12 cellular contexts compared by ENCODE assay signal in the genomic region with DNA sequence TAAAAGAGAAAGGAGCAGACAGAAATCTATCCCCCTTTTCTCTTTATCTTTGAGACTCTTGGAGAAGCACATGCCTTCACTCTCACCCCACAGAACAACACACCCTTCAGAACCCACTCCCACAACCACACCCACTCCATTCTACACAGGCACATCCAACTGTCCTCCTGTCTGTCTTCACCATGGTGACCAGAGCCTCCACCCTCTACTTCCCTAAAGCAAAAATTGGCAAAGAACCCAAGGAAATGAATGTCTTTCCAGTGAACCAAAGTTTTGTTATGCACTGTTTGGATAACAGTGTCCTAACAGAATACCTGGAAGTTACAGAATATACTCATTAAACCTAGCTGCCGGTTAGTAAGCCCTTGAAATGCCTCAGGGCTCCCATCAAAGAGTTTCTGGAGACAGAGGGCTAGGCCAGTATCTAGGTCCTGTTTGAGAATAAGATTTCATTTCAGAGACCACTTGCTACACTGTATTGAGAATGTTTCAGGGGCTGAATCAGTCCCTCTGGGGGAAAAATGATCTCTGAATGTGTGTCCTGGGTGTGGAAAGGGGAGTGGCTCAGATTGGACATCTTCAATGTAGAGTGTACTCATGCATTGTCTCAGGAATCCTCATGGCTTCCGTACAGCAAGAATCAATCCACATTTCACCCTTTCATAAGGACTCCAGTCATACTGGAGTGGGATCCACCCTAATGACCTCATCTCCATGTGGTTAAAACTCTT.
DNase-seq lines count a peak whose midpoint lies in the region; ATAC-seq and TF ChIP-seq lines count a peak whose summit lies in the region.
"Had no signal": no experiment of that assay in that cellular context is flagged by ENCODE, and none has a peak within 500 bp of the region (broad histone marks: within the 10 kb centered on the region; RNA-seq: fewer than 3 reads in every experiment).

No MANE protein-coding gene starts in this region.

- in situ Hi-C loops in KBM-7 (cut with MboI; ENCODE audit: low pct_unique_long_range_greater_than_20kb, low sequenced_read_pairs), result no loop called here

- H3K4ac ChIP-seq in neuronal stem cell (ENCODE audit: low read length), result no peak overlapping the region

- DNase-seq in KBM-7, result peak; percentile 64
- no peak for DNase-seq in left ventricle myocardium inferior
- DNase-seq in neuronal stem cell (ENCODE audit: low spot score), result no peak
- no peak for DNase-seq in GM10266 (ENCODE audit: extremely low spot score)
- no peak for DNase-seq in NCI-H526 (lab: John Stamatoyannopoulos, UW)
- DNase-seq: DMS79 treated with DMSO at 0.1 percent for 48 hours, islet precursor cell, T-helper 2 cell had no signal

- H2BK120ac ChIP-seq in neuronal stem cell (ENCODE audit: low read depth, low read length), result no peak overlapping the region

- peaks cover 53% of the 10 kb centered on the region for H3K4me1 ChIP-seq in left ventricle myocardium inferior
- peaks cover 17% of the 10 kb centered on the region for H3K4me1 ChIP-seq in stomach smooth muscle (ENCODE audit: control insufficient read depth, insufficient read depth, low read length)
- peaks cover 0 to 6% of the 10 kb centered on the region in 2 donors for H3K4me1 ChIP-seq in neuronal stem cell (ENCODE audit: control insufficient read depth in 2 of 2, insufficient read depth in 1 of 2, low read depth in 1 of 2, low read length in 2 of 2)

- H2AFZ ChIP-seq in neuronal stem cell (ENCODE audit: low read length), result no peak overlapping the region

- H3K23ac ChIP-seq in neuronal stem cell (ENCODE audit: low read depth, low read length, poor library complexity), result no peak overlapping the region

- TF ChIP-seq CTCF in left ventricle myocardium inferior (IDR thresholded peaks at IDR 0.05; ENCODE audit: borderline replicate concordance) (no peak), GM10266 (IDR thresholded peaks at IDR 0.05; ENCODE audit: control insufficient read depth, insufficient read depth, low read depth, missing control alignments) (no peak)

- no peak overlapping the region for H2BK5ac ChIP-seq in neuronal stem cell (ENCODE audit: low read length)

- WGBS in neuronal stem cell (ENCODE audit: extremely low coverage in 2 of 2, insufficient read length in 2 of 2, insufficient replicate concordance in 1 of 2), 2 donors, result no CpG with 5 or more reads among the region's 2 CpGs

- H3K9me3 ChIP-seq in left ventricle myocardium inferior (replicated peaks), result no peaks in the 10 kb centered on the region
- H3K9me3 ChIP-seq in stomach smooth muscle (ENCODE audit: control insufficient read depth in 2 of 2, low read length in 2 of 2), result peaks cover 0 to 3% of the 10 kb centered on the region in 2 donors
- peaks cover 0 to 6% of the 10 kb centered on the region in 2 donors for H3K9me3 ChIP-seq in neuronal stem cell (replicated peaks in 1 of 2; ENCODE audit: control insufficient read depth in 2 of 2, insufficient read depth in 1 of 2, low read depth in 1 of 2, low read length in 2 of 2)
- H3K9me3 ChIP-seq: right lobe of liver had no signal

- no peak overlapping the region for H4K8ac ChIP-seq in neuronal stem cell (ENCODE audit: low read depth, low read length)

- intact Hi-C loops in left ventricle myocardium inferior (cut with micrococcal nuclease), result no loop called here

- no peak overlapping the region for H4K91ac ChIP-seq in neuronal stem cell (ENCODE audit: low read depth, low read length, poor library complexity)

- no peak overlapping the region for H2BK12ac ChIP-seq in neuronal stem cell (ENCODE audit: low read length)

- ATAC-seq in GM21447 (IDR thresholded peaks at IDR 0.05; ENCODE audit: unreplicated experiment), result no peak
- ATAC-seq: right lobe of liver had no signal

- no peak overlapping the region for H3K18ac ChIP-seq in neuronal stem cell (ENCODE audit: low read length)

- H3K14ac ChIP-seq in neuronal stem cell (ENCODE audit: low read length), result no peak overlapping the region

- H2BK15ac ChIP-seq in neuronal stem cell (ENCODE audit: low read length), result no peak overlapping the region

- no peak overlapping the region for H3K4me3 ChIP-seq in left ventricle myocardium inferior
- no peak overlapping the region for H3K4me3 ChIP-seq in stomach smooth muscle (ENCODE audit: low read length in 2 of 2)
- no peak overlapping the region for H3K4me3 ChIP-seq in neuronal stem cell (ENCODE audit: low read length in 2 of 2)
- H3K4me3 ChIP-seq: right lobe of liver had no signal

- H3K27ac ChIP-seq in angular gyrus (ENCODE audit: low read depth, low read length) (peak overlapping the region; percentile 69), left ventricle myocardium inferior (replicated peaks) (peak overlapping the region; percentile 91), stomach smooth muscle (ENCODE audit: low read length) (peak overlapping the region; percentile 60), neuronal stem cell (replicated peaks; ENCODE audit: low read length) (no peak overlapping the region)

- H3K79me1 ChIP-seq in neuronal stem cell (ENCODE audit: low read depth, low read length), result no peaks in the 10 kb centered on the region

- H3K36me3 ChIP-seq in left ventricle myocardium inferior, result no peaks in the 10 kb centered on the region
- no peaks in the 10 kb centered on the region for H3K36me3 ChIP-seq in stomach smooth muscle (ENCODE audit: control insufficient read depth in 2 of 2, insufficient read depth in 2 of 2, low read length in 2 of 2)
- peaks cover 0 to 2% of the 10 kb centered on the region in 2 donors for H3K36me3 ChIP-seq in neuronal stem cell (replicated peaks in 1 of 2; ENCODE audit: control insufficient read depth in 2 of 2, insufficient read depth in 2 of 2, low read length in 2 of 2)
- H3K36me3 ChIP-seq: right lobe of liver had no signal

- H3K27me3 ChIP-seq in left ventricle myocardium inferior (ENCODE audit: low read depth) (no peaks in the 10 kb centered on the region), stomach smooth muscle (ENCODE audit: control insufficient read depth in 1 of 2, insufficient read depth in 2 of 2, low read length in 2 of 2) (no peaks in the 10 kb centered on the region), neuronal stem cell (ENCODE audit: control insufficient read depth in 3 of 3, insufficient read depth in 3 of 3, low read depth in 1 of 3, low read length in 3 of 3) (no peaks in the 10 kb centered on the region)
- H3K27me3 ChIP-seq: right lobe of liver had no signal

- no peak overlapping the region for H2AK5ac ChIP-seq in neuronal stem cell (ENCODE audit: low read depth, low read length)

- no peak overlapping the region for H3K4me2 ChIP-seq in neuronal stem cell (ENCODE audit: insufficient read depth, low read length, poor library complexity, severe bottlenecking)

- H3K9ac ChIP-seq in stomach smooth muscle (ENCODE audit: low read length in 2 of 2) (no peak overlapping the region), neuronal stem cell (ENCODE audit: low read depth, low read length, poor library complexity) (no peak overlapping the region)
